Comparison of ENCODE assay signal across 24 cellular contexts in genomic region chr18:61825386-61825785, GRCh38.
DNase-seq lines count a peak whose midpoint lies in the region; ATAC-seq, FAIRE-seq and TF ChIP-seq lines count a peak whose summit lies in the region.
"Had no signal": no experiment of that assay in that cellular context is flagged by ENCODE, and none has a peak within 500 bp of the region (broad histone marks: within the 10 kb centered on the region; RNA-seq: fewer than 3 reads in every experiment).

No MANE protein-coding gene starts in this region.

- TF ChIP-seq CTCF in AG09319 (IDR thresholded peaks at IDR 0.05; ENCODE audit: low read depth, low read length) (no peak), cardiac fibroblast (IDR thresholded peaks at IDR 0.05; ENCODE audit: low read depth, low read length) (no peak), WERI-Rb-1 (IDR thresholded peaks at IDR 0.05; ENCODE audit: low read depth, low read length) (no peak), D721Med (IDR thresholded peaks at IDR 0.05; ENCODE audit: insufficient read depth, missing control alignments) (no peak)

- H3K4me3 Mint-ChIP-seq in naive thymus-derived CD4-positive, alpha-beta T cell, result no peak overlapping the region
- H3K4me3 Mint-ChIP-seq: effector memory CD8-positive, alpha-beta T cell; memory B cell; neural crest cell; stimulated activated effector memory CD8-positive, alpha-beta T cell treated with anti-CD3 and anti-CD28 coated beads, Interleukin-12 subunit alpha, Interleukin-12 subunit beta, amount 100 ng/mL, for 72 hours; T-helper 2 cell treated with Interferon-gamma antibody and Interleukin-4, amounts not matched to agents 5 μg/mL and 100 μg/mL, for 36 hours had no signal

- no peaks in the 10 kb centered on the region for H3K36me3 Mint-ChIP-seq in naive thymus-derived CD4-positive, alpha-beta T cell
- H3K36me3 Mint-ChIP-seq: memory B cell; stimulated activated effector memory CD8-positive, alpha-beta T cell treated with anti-CD3 and anti-CD28 coated beads, Interleukin-12 subunit alpha, Interleukin-12 subunit beta, amount 100 ng/mL, for 72 hours had no signal

- H3K27me3 ChIP-seq in naive thymus-derived CD4-positive, alpha-beta T cell (ENCODE audit: control insufficient read depth in 2 of 2, insufficient read depth in 2 of 2, low read length in 2 of 2), result no peaks in the 10 kb centered on the region
- H3K27me3 ChIP-seq in WERI-Rb-1 (ENCODE audit: insufficient read depth, low read depth, severe bottlenecking), result no peaks in the 10 kb centered on the region
- H3K27me3 ChIP-seq in MG63, result no peaks in the 10 kb centered on the region
- H3K27me3 ChIP-seq: SJSA1, thyroid gland had no signal

- no peak overlapping the region for H3K27ac ChIP-seq in naive thymus-derived CD4-positive, alpha-beta T cell (ENCODE audit: low read depth, low read length)
- H3K27ac ChIP-seq in WERI-Rb-1, result no peak overlapping the region
- H3K27ac ChIP-seq: KMS-11, SJSA1, thyroid gland had no signal

- no peaks in the 10 kb centered on the region for H3K9me3 ChIP-seq in naive thymus-derived CD4-positive, alpha-beta T cell (ENCODE audit: control insufficient read depth in 2 of 3, low read length in 3 of 3)
- no peaks in the 10 kb centered on the region for H3K9me3 ChIP-seq in WERI-Rb-1 (ENCODE audit: severe bottlenecking)
- no peaks in the 10 kb centered on the region for H3K9me3 ChIP-seq in MG63
- H3K9me3 ChIP-seq: SJSA1, thyroid gland had no signal

- H3K4me1 ChIP-seq in naive thymus-derived CD4-positive, alpha-beta T cell (ENCODE audit: control insufficient read depth in 2 of 2, insufficient read depth in 2 of 2, low read length in 2 of 2), result no peaks in the 10 kb centered on the region
- H3K4me1 ChIP-seq: thyroid gland had no signal

- intact Hi-C loops in naive thymus-derived CD4-positive, alpha-beta T cell (cut with micrococcal nuclease), result no loop called here

- H3K9me3 Mint-ChIP-seq in naive thymus-derived CD4-positive, alpha-beta T cell, result no peaks in the 10 kb centered on the region
- H3K9me3 Mint-ChIP-seq: effector memory CD8-positive, alpha-beta T cell; memory B cell; neural crest cell; stimulated activated effector memory CD8-positive, alpha-beta T cell treated with anti-CD3 and anti-CD28 coated beads, Interleukin-12 subunit alpha, Interleukin-12 subunit beta, amount 100 ng/mL, for 72 hours; T-helper 2 cell treated with Interferon-gamma antibody and Interleukin-4, amounts not matched to agents 5 μg/mL and 100 μg/mL, for 36 hours had no signal

- POLR2A ChIA-PET in naive thymus-derived CD4-positive, alpha-beta T cell (lab: Charles Lee), result no interaction called here

- H3K4me3 ChIP-seq in cardiac fibroblast (replicated peaks in 1 of 2; ENCODE audit: low read depth in 2 of 2, low read length in 2 of 2), result no peak overlapping the region
- H3K4me3 ChIP-seq in naive thymus-derived CD4-positive, alpha-beta T cell (ENCODE audit: low read length), result no peak overlapping the region
- H3K4me3 ChIP-seq in WERI-Rb-1 (ENCODE audit: low read depth, low read length), result no peak overlapping the region
- H3K4me3 ChIP-seq in MG63, result no peak overlapping the region
- H3K4me3 ChIP-seq: SJSA1, thyroid gland had no signal

- no peaks in the 10 kb centered on the region for H3K4me1 Mint-ChIP-seq in naive thymus-derived CD4-positive, alpha-beta T cell
- H3K4me1 Mint-ChIP-seq: memory B cell; stimulated activated effector memory CD8-positive, alpha-beta T cell treated with anti-CD3 and anti-CD28 coated beads, Interleukin-12 subunit alpha, Interleukin-12 subunit beta, amount 100 ng/mL, for 72 hours had no signal

- CTCF ChIA-PET in naive thymus-derived CD4-positive, alpha-beta T cell (lab: Charles Lee), result interaction anchor here (0.6 kb wide), 1 partner anchor 15 kb away, joined by 3 read pairs; no protein-coding TSS in a partner anchor

- H3K27ac Mint-ChIP-seq in naive thymus-derived CD4-positive, alpha-beta T cell, result no peak overlapping the region
- H3K27ac Mint-ChIP-seq: effector memory CD8-positive, alpha-beta T cell; memory B cell; stimulated activated effector memory CD8-positive, alpha-beta T cell treated with anti-CD3 and anti-CD28 coated beads, Interleukin-12 subunit alpha, Interleukin-12 subunit beta, amount 100 ng/mL, for 72 hours; T-helper 2 cell treated with Interferon-gamma antibody and Interleukin-4, amounts not matched to agents 5 μg/mL and 100 μg/mL, for 36 hours had no signal

- ATAC-seq in naive thymus-derived CD4-positive, alpha-beta T cell, result peak; percentile 37
- ATAC-seq: effector memory CD8-positive, alpha-beta T cell; PC-3; stimulated activated effector memory CD8-positive, alpha-beta T cell treated with anti-CD3 and anti-CD28 coated beads, Interleukin-12 subunit alpha, Interleukin-12 subunit beta, amount 100 ng/mL, for 72 hours had no signal

- DNase-seq in AG09319 (ENCODE audit: extremely low read depth, low read depth) (peak; percentile 20), M059J (ENCODE audit: low read depth) (peak; percentile 64), cardiac fibroblast (ENCODE audit: low read depth in 2 of 2) (peak; percentile 13 to 35), WERI-Rb-1 (no peak), KG1 (lab: John Stamatoyannopoulos, UW) (no peak), D721Med (ENCODE audit: insufficient read length, low spot score) (no peak), MG63 (no peak)
- no peak for DNase-seq in naive thymus-derived CD4-positive, alpha-beta T cell
- DNase-seq: activated CD4-positive, CD25-positive, alpha-beta regulatory T cell treated with anti-CD3 and anti-CD28 coated beads, Interleukin-2, amount 50 U/mL, for 72 hours; cerebellar nuclear complex; DMS79 treated with DMSO at 0.1 percent for 48 hours; effector memory CD8-positive, alpha-beta T cell; HCEC 1CT; kidney; NCI-H1417 treated with DMSO at 0.1 percent for 48 hours; NCI-H2171 treated with DMSO at 0.1 percent for 48 hours; PC-3; thyroid gland had no signal

- peaks cover 0 to 32% (median 2%) of the 10 kb centered on the region in 5 donors for H3K27me3 Mint-ChIP-seq in naive thymus-derived CD4-positive, alpha-beta T cell

- no peak for FAIRE-seq in D721Med (lab: Jason Lieb, UNC)
- FAIRE-seq: kidney had no signal

- H3K36me3 ChIP-seq in naive thymus-derived CD4-positive, alpha-beta T cell (ENCODE audit: control insufficient read depth in 2 of 3, insufficient read depth in 3 of 3, low read length in 3 of 3), result no peaks in the 10 kb centered on the region
- no peaks in the 10 kb centered on the region for H3K36me3 ChIP-seq in WERI-Rb-1
- no peaks in the 10 kb centered on the region for H3K36me3 ChIP-seq in MG63
- H3K36me3 ChIP-seq: thyroid gland had no signal

Comparison
In these comparisons a context has a peak if more than half of its experiments do, and no peak if none do; other contexts are left out.
1. DNase-seq: peak in AG09319 (single experiment), M059J (single experiment) and cardiac fibroblast (2 of 2); none in naive thymus-derived CD4-positive, alpha-beta T cell (0 of 9), WERI-Rb-1 (single experiment), KG1 (single experiment), D721Med (single experiment) and MG63 (single experiment).